ENCODE assay signal across 32 cellular contexts in genomic region chr2:52572469-52572894, GRCh38.
"Had no signal": no experiment of that assay in that cellular context is flagged by ENCODE, and none has a peak within 500 bp of the region (broad histone marks: within the 10 kb centered on the region; RNA-seq: fewer than 3 reads in every experiment).

No MANE protein-coding gene starts in this region.

- H3K4me3 Mint-ChIP-seq: activated B cell treated with CpG ODN at 0.5 μM for 24 hours; activated CD4-positive, alpha-beta T cell treated with anti-CD3 and anti-CD28 coated beads, Interleukin-2, amount 10 ng/mL, durations not matched to agents 24 days and 14 days; activated CD8-positive, alpha-beta memory T cell treated with anti-CD3 and anti-CD28 coated beads, Interleukin-2, amount 10 ng/mL, durations not matched to agents 7 days and 5 days; activated naive CD4-positive, alpha-beta T cell treated with anti-CD3 and anti-CD28 coated beads for 36 hours; activated naive CD8-positive, alpha-beta T cell; activated T-cell treated with anti-CD3 and anti-CD28 coated beads, Interleukin-2, amount 50 U/mL, for 24 hours; activated T-helper 1 cell treated with anti-CD3 and anti-CD28 coated beads, Interleukin-12 subunit alpha, Interleukin-12 subunit beta, Interleukin-2, Interleukin-4 antibody, amounts not matched to agents 30 ng/mL and 10 ng/mL and 1 ng/mL, durations not matched to agents 14 hours and 24 hours and 36 hours; IgD-negative memory B cell; T-helper 17 cell had no signal

- H3K27ac ChIP-seq: brain microvascular endothelial cell, SJCRH30 had no signal

- ATAC-seq: activated CD8-positive, alpha-beta memory T cell treated with anti-CD3 and anti-CD28 coated beads, Interleukin-2, amount 10 ng/mL, durations not matched to agents 7 days and 5 days; Panc1; Right ventricle myocardium inferior; T-helper 17 cell had no signal

- H3K4me1 Mint-ChIP-seq: activated B cell treated with CpG ODN at 0.5 μM for 24 hours; activated CD4-positive, alpha-beta T cell treated with anti-CD3 and anti-CD28 coated beads, Interleukin-2, amount 10 ng/mL, durations not matched to agents 24 days and 14 days; activated CD8-positive, alpha-beta memory T cell treated with anti-CD3 and anti-CD28 coated beads, Interleukin-2, amount 10 ng/mL, durations not matched to agents 7 days and 5 days; IgD-negative memory B cell; T-helper 17 cell had no signal

- H3K27me3 Mint-ChIP-seq: activated B cell treated with CpG ODN at 0.5 μM for 24 hours; activated CD4-positive, alpha-beta T cell treated with anti-CD3 and anti-CD28 coated beads, Interleukin-2, amount 10 ng/mL, durations not matched to agents 24 days and 14 days; activated CD8-positive, alpha-beta memory T cell treated with anti-CD3 and anti-CD28 coated beads, Interleukin-2, amount 10 ng/mL, durations not matched to agents 7 days and 5 days; activated naive CD8-positive, alpha-beta T cell; activated T-cell treated with anti-CD3 and anti-CD28 coated beads, Interleukin-2, amount 50 U/mL, for 24 hours; IgD-negative memory B cell; T-helper 17 cell had no signal

- H3K4me3 ChIP-seq: SJCRH30 had no signal

- H3K36me3 Mint-ChIP-seq: activated CD8-positive, alpha-beta memory T cell treated with anti-CD3 and anti-CD28 coated beads, Interleukin-2, amount 10 ng/mL, durations not matched to agents 7 days and 5 days; activated naive CD8-positive, alpha-beta T cell; IgD-negative memory B cell had no signal

- H3K9me3 ChIP-seq: SJCRH30 had no signal

- H3K27me3 ChIP-seq: brain microvascular endothelial cell, SJCRH30 had no signal

- DNase-seq: activated B cell treated with CpG ODN at 0.5 μM for 24 hours; activated CD4-positive, alpha-beta T cell treated with anti-CD3 and anti-CD28 coated beads for 1 hour; activated CD4-positive, alpha-beta T cell treated with anti-CD3 and anti-CD28 coated beads, Interleukin-2, amount 10 ng/mL, durations not matched to agents 24 days and 14 days; activated CD4-positive, alpha-beta T cell treated with anti-CD3 and anti-CD28 coated beads, Interleukin-2, amount 50 U/mL, for 48 hours; activated CD8-positive, alpha-beta memory T cell treated with anti-CD3 and anti-CD28 coated beads, Interleukin-2, amount 10 ng/mL, durations not matched to agents 7 days and 5 days; activated gamma-delta T cell; activated naive CD4-positive, alpha-beta T cell treated with anti-CD3 and anti-CD28 coated beads for 36 hours; activated T-cell treated with anti-CD3 and anti-CD28 coated beads, Interleukin-2, amount 50 U/mL, for 24 hours; amygdala; brain microvascular endothelial cell; KG1; NCI-H1092; NCI-H1417; NCI-H1694; NCI-H2029; NCI-H2107; NCI-H2171 treated with DMSO at 0.1 percent for 48 hours; NCI-H345; NCI-H510A; NCI-H526 treated with DMSO at 0.1 percent for 48 hours; NCI-H82; NK-92 treated with Interleukin-12 subunit alpha and Interleukin-12 subunit beta, amount 100 ng/mL, for 24 hours; OCI-M1; RPMI8226; SJCRH30; T-helper 9 cell had no signal

- H3K36me3 ChIP-seq: brain microvascular endothelial cell, SJCRH30 had no signal

- H3K4me1 ChIP-seq: SJCRH30 had no signal

- H3K27ac Mint-ChIP-seq: activated B cell treated with CpG ODN at 0.5 μM for 24 hours; activated CD4-positive, alpha-beta T cell treated with anti-CD3 and anti-CD28 coated beads, Interleukin-2, amount 10 ng/mL, durations not matched to agents 24 days and 14 days; activated CD8-positive, alpha-beta memory T cell treated with anti-CD3 and anti-CD28 coated beads, Interleukin-2, amount 10 ng/mL, durations not matched to agents 7 days and 5 days; activated naive CD4-positive, alpha-beta T cell treated with anti-CD3 and anti-CD28 coated beads for 36 hours; activated naive CD8-positive, alpha-beta T cell; activated T-cell treated with anti-CD3 and anti-CD28 coated beads, Interleukin-2, amount 50 U/mL, for 24 hours; activated T-helper 1 cell treated with anti-CD3 and anti-CD28 coated beads, Interleukin-12 subunit alpha, Interleukin-12 subunit beta, Interleukin-2, Interleukin-4 antibody, amounts not matched to agents 30 ng/mL and 10 ng/mL and 1 ng/mL, durations not matched to agents 14 hours and 24 hours and 36 hours; T-helper 17 cell had no signal
